ENCODE assay signal across 8 cellular contexts in the genomic region with DNA sequence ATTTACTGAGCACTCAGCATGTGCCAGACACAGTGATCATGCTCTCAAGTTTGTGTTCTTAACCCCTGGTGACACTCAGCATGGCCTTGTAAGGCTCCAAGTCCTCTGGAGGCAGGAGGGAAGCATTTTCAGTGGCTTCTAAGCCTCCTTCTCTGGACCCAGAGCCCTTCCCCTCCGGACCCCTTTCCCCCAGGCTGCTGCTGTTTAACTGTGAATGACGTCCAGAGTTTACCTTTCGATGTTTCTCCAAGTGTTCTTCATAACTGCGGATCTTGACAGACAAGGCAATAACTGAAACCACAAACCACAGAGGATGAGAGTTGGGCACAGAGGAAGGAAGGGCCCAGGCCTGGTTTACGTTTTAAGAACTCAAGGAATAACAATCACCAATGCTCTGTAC. TPM values are rescaled to one million over a fixed set of nuclear protein-coding genes. Genes with fewer than 3 reads are reported as not detected.
DNase-seq lines count a peak whose midpoint lies in the region; ATAC-seq and TF ChIP-seq lines count a peak whose summit lies in the region.
"Had no signal": no experiment of that assay in that cellular context is flagged by ENCODE, and none has a peak within 500 bp of the region (broad histone marks: within the 10 kb centered on the region; RNA-seq: fewer than 3 reads in every experiment).

No MANE protein-coding gene starts in this region.

- H3K4me1 Mint-ChIP-seq in natural killer cell treated with Interleukin-12 subunit alpha and Interleukin-12 subunit beta and Interleukin-15 and Interleukin-18, amount 100 ng/mL, for 72 hours (ENCODE audit: low read depth in 2 of 2), result peaks cover 30 to 32% of the 10 kb centered on the region in 2 donors
- H3K4me1 Mint-ChIP-seq in natural killer cell (peaks cover 6 to 10% of the 10 kb centered on the region in 2 donors), GM23338 (peaks cover 2% of the 10 kb centered on the region; the same call in 2 of the 3 replicates)
- peaks cover 46% of the 10 kb centered on the region for H3K4me1 Mint-ChIP-seq in activated T-helper 2 cell treated with anti-CD3 and anti-CD28 coated beads, Interferon-gamma antibody, Interleukin-2, Interleukin-4, amounts not matched to agents 10 μg/mL and 5 μg/mL and 100 μg/mL, durations not matched to agents 14 hours and 24 hours and 36 hours (ENCODE audit: low read depth)

- H3K27me3 Mint-ChIP-seq in natural killer cell treated with Interleukin-12 subunit alpha and Interleukin-12 subunit beta and Interleukin-15 and Interleukin-18, amount 100 ng/mL, for 72 hours, result no peaks in the 10 kb centered on the region
- no peaks in the 10 kb centered on the region for H3K27me3 Mint-ChIP-seq in natural killer cell (ENCODE audit: low read depth in 2 of 2)
- no peaks in the 10 kb centered on the region for H3K27me3 Mint-ChIP-seq in activated T-helper 2 cell treated with anti-CD3 and anti-CD28 coated beads, Interferon-gamma antibody, Interleukin-2, Interleukin-4, amounts not matched to agents 10 μg/mL and 5 μg/mL and 100 μg/mL, durations not matched to agents 14 hours and 24 hours and 36 hours (ENCODE audit: low read depth)
- H3K27me3 Mint-ChIP-seq in GM23338 (ENCODE audit: insufficient read depth, low read depth, poor library complexity), result no peaks in the 10 kb centered on the region
- H3K27me3 Mint-ChIP-seq: B cell had no signal

- H4K20me1 ChIP-seq in GM23338 (replicated peaks; ENCODE audit: insufficient read depth), result no peaks in the 10 kb centered on the region; the same call in none of the 2 replicates

- H3K9me3 Mint-ChIP-seq in natural killer cell treated with Interleukin-12 subunit alpha and Interleukin-12 subunit beta and Interleukin-15 and Interleukin-18, amount 100 ng/mL, for 72 hours, result no peaks in the 10 kb centered on the region
- H3K9me3 Mint-ChIP-seq in natural killer cell (no peaks in the 10 kb centered on the region), GM23338 (no peaks in the 10 kb centered on the region)
- no peaks in the 10 kb centered on the region for H3K9me3 Mint-ChIP-seq in activated T-helper 2 cell treated with anti-CD3 and anti-CD28 coated beads, Interferon-gamma antibody, Interleukin-2, Interleukin-4, amounts not matched to agents 10 μg/mL and 5 μg/mL and 100 μg/mL, durations not matched to agents 14 hours and 24 hours and 36 hours

- H3K4me3 Mint-ChIP-seq in natural killer cell treated with Interleukin-12 subunit alpha and Interleukin-12 subunit beta and Interleukin-15 and Interleukin-18, amount 100 ng/mL, for 72 hours, result peak overlapping the region; percentile 79
- no peak overlapping the region for H3K4me3 Mint-ChIP-seq in natural killer cell
- peak overlapping the region; percentile 62 for H3K4me3 Mint-ChIP-seq in activated T-helper 2 cell treated with anti-CD3 and anti-CD28 coated beads, Interferon-gamma antibody, Interleukin-2, Interleukin-4, amounts not matched to agents 10 μg/mL and 5 μg/mL and 100 μg/mL, durations not matched to agents 14 hours and 24 hours and 36 hours (ENCODE audit: low read depth)
- H3K4me3 Mint-ChIP-seq in GM23338, result no peak overlapping the region
- H3K4me3 Mint-ChIP-seq: B cell had no signal

- no peaks in the 10 kb centered on the region for H3K9me2 ChIP-seq in GM23338 (ENCODE audit: insufficient read depth)

- H3K27ac ChIP-seq in GM23338 (ENCODE audit: low read depth), result no peak overlapping the region

- no peak overlapping the region for H2AFZ ChIP-seq in GM23338

- no peaks in the 10 kb centered on the region for H3K27me3 ChIP-seq in GM23338 (ENCODE audit: insufficient read depth)

- H3K79me2 ChIP-seq in GM23338 (replicated peaks; ENCODE audit: insufficient read depth), result peaks cover under 1% of the 10 kb centered on the region; the same call in 1 of the 2 replicates

- peaks cover 29% of the 10 kb centered on the region for H3K36me3 Mint-ChIP-seq in natural killer cell treated with Interleukin-12 subunit alpha and Interleukin-12 subunit beta and Interleukin-15 and Interleukin-18, amount 100 ng/mL, for 72 hours
- H3K36me3 Mint-ChIP-seq in natural killer cell (peaks cover 15% of the 10 kb centered on the region), GM23338 (ENCODE audit: low read depth) (peaks cover 71% of the 10 kb centered on the region)
- H3K36me3 Mint-ChIP-seq in activated T-helper 2 cell treated with anti-CD3 and anti-CD28 coated beads, Interferon-gamma antibody, Interleukin-2, Interleukin-4, amounts not matched to agents 10 μg/mL and 5 μg/mL and 100 μg/mL, durations not matched to agents 14 hours and 24 hours and 36 hours (ENCODE audit: low read depth), result peaks cover 77% of the 10 kb centered on the region

- no peak overlapping the region for H3K4me3 ChIP-seq in GM23338

- peaks cover 28% of the 10 kb centered on the region for H3K36me3 ChIP-seq in GM23338 (ENCODE audit: insufficient read depth)

- no peak overlapping the region for H3K4me2 ChIP-seq in GM23338

- ATAC-seq in natural killer cell treated with Interleukin-12 subunit alpha and Interleukin-12 subunit beta and Interleukin-15 and Interleukin-18, amount 100 ng/mL, for 72 hours, result peak in 1 of 2 donors; percentile 43
- ATAC-seq in natural killer cell (no peak), SK-N-SH treated with all-trans-retinoic acid at 6 μM for 48 hours (no peak), GM23338 (no peak), GM19328 (IDR thresholded peaks at IDR 0.05; ENCODE audit: unreplicated experiment) (no peak)

- TF ChIP-seq CTCF in natural killer cell (IDR thresholded peaks at IDR 0.05) (no peak), GM23338 (conservative IDR thresholded peaks at IDR 0.05; ENCODE audit: low read depth in 2 of 2) (no peak)

- H3K27ac Mint-ChIP-seq in natural killer cell treated with Interleukin-12 subunit alpha and Interleukin-12 subunit beta and Interleukin-15 and Interleukin-18, amount 100 ng/mL, for 72 hours, result peak overlapping the region; percentile 87 to 89
- H3K27ac Mint-ChIP-seq in natural killer cell (no peak overlapping the region), GM23338 (no peak overlapping the region)
- peak overlapping the region; percentile 96 for H3K27ac Mint-ChIP-seq in activated T-helper 2 cell treated with anti-CD3 and anti-CD28 coated beads, Interferon-gamma antibody, Interleukin-2, Interleukin-4, amounts not matched to agents 10 μg/mL and 5 μg/mL and 100 μg/mL, durations not matched to agents 14 hours and 24 hours and 36 hours
- H3K27ac Mint-ChIP-seq: B cell had no signal

- intact Hi-C loops in natural killer cell (cut with micrococcal nuclease), result no loop called here
- intact Hi-C loops in activated T-helper 2 cell treated with anti-CD3 and anti-CD28 coated beads, Interferon-gamma antibody, Interleukin-2, Interleukin-4, amounts not matched to agents 10 μg/mL and 5 μg/mL and 100 μg/mL, durations not matched to agents 14 hours and 24 hours and 36 hours (cut with micrococcal nuclease), result loop anchor here (10.0 kb wide), 1 partner anchor 513 kb away; no protein-coding TSS in a partner anchor

- DNase-seq in natural killer cell treated with Interleukin-12 subunit alpha and Interleukin-12 subunit beta and Interleukin-15 and Interleukin-18, amount 100 ng/mL, for 72 hours (ENCODE audit: low spot score), result no peak
- DNase-seq in natural killer cell (no peak), GM23338 (ENCODE audit: low spot score) (no peak)
- DNase-seq in activated T-helper 2 cell treated with anti-CD3 and anti-CD28 coated beads, Interferon-gamma antibody, Interleukin-2, Interleukin-4, amounts not matched to agents 10 μg/mL and 5 μg/mL and 100 μg/mL, durations not matched to agents 14 hours and 24 hours and 36 hours (ENCODE audit: low spot score), result peak; percentile 20
- DNase-seq: substantia nigra had no signal

- H3K4me1 ChIP-seq in GM23338 (ENCODE audit: insufficient read depth), result no peaks in the 10 kb centered on the region

- no peaks in the 10 kb centered on the region for H3F3A ChIP-seq in GM23338 (replicated peaks; ENCODE audit: low read depth)

TF ChIP-seq in SK-N-SH treated with all-trans-retinoic acid at 6 μM for 48 hours, 23 proteins besides CTCF, POLR2A, EP300 and RAD21 (continues in another document):
- TF ChIP-seq ISL1 (CRISPR knock-in tag; IDR thresholded peaks at IDR 0.05), result no peak

RNA-seq across cellular contexts. Expression of a gene that starts 6.5 kb away (rescaled TPM):
- total RNA-seq in natural killer cell treated with Interleukin-12 subunit alpha and Interleukin-12 subunit beta and Interleukin-15 and Interleukin-18, amount 100 ng/mL, for 72 hours, result 100 to 1,000 TPM in 1 of 2 donors, 10 to 100 TPM in 1; 78.8 to 109 TPM
- total RNA-seq in natural killer cell, result 10 to 100 TPM; 28.2 to 38.2 (median 32.0) TPM
- total RNA-seq in activated T-helper 2 cell treated with anti-CD3 and anti-CD28 coated beads, Interferon-gamma antibody, Interleukin-2, Interleukin-4, amounts not matched to agents 10 μg/mL and 5 μg/mL and 100 μg/mL, durations not matched to agents 14 hours and 24 hours and 36 hours, result 117 and 123 TPM in 2 replicates
- total RNA-seq in GM23338 (2014; rRNA removed; shearing (Covaris generic)), result 86.4 and 105 TPM in 2 replicates
- 311 and 312 TPM in 2 replicates for polyA plus RNA-seq in GM23338 (2016; fragmentation: Nextera tagmentation; extraction: Ambion mirVana)

RNA-seq across cellular contexts. Expression of a gene that starts 7.4 kb away (rescaled TPM):
- 1 to 10 TPM in 1 of 2 donors, under 1 TPM in 1; 0.59 to 1.2 TPM for total RNA-seq in natural killer cell treated with Interleukin-12 subunit alpha and Interleukin-12 subunit beta and Interleukin-15 and Interleukin-18, amount 100 ng/mL, for 72 hours
- total RNA-seq in natural killer cell, result 1 to 10 TPM in 1 of 3 donors, not detected in 2; 2.3 TPM
- total RNA-seq in activated T-helper 2 cell treated with anti-CD3 and anti-CD28 coated beads, Interferon-gamma antibody, Interleukin-2, Interleukin-4, amounts not matched to agents 10 μg/mL and 5 μg/mL and 100 μg/mL, durations not matched to agents 14 hours and 24 hours and 36 hours, result 0.59 and 1.2 TPM in 2 replicates
- 0.58 and 2.2 TPM in 2 replicates for total RNA-seq in GM23338 (2014; rRNA removed; shearing (Covaris generic))
- 2.6 and 3.0 TPM in 2 replicates for polyA plus RNA-seq in GM23338 (2016; fragmentation: Nextera tagmentation; extraction: Ambion mirVana)

RNA-seq across cellular contexts. Expression of a gene that starts 25.0 kb away (rescaled TPM):
- total RNA-seq in natural killer cell treated with Interleukin-12 subunit alpha and Interleukin-12 subunit beta and Interleukin-15 and Interleukin-18, amount 100 ng/mL, for 72 hours, result under 1 TPM; 0.64 to 0.78 TPM
- 10 to 100 TPM in 2 of 3 donors, 1 to 10 TPM in 1; 5.7 to 74.9 (median 11.7) TPM for total RNA-seq in natural killer cell
- total RNA-seq in activated T-helper 2 cell treated with anti-CD3 and anti-CD28 coated beads, Interferon-gamma antibody, Interleukin-2, Interleukin-4, amounts not matched to agents 10 μg/mL and 5 μg/mL and 100 μg/mL, durations not matched to agents 14 hours and 24 hours and 36 hours, result 0.11 and 0.62 TPM in 2 replicates
- total RNA-seq in GM23338 (2014; rRNA removed; shearing (Covaris generic)), result not detected in 2 replicates
- polyA plus RNA-seq in GM23338 (2016; fragmentation: Nextera tagmentation; extraction: Ambion mirVana), result not detected in 2 replicates

RNA-seq across cellular contexts. Expression of a gene that starts 60.0 kb away (rescaled TPM):
- 10 to 100 TPM; 56.6 to 58.1 TPM for total RNA-seq in natural killer cell treated with Interleukin-12 subunit alpha and Interleukin-12 subunit beta and Interleukin-15 and Interleukin-18, amount 100 ng/mL, for 72 hours
- total RNA-seq in natural killer cell, result 10 to 100 TPM; 25.2 to 30.4 (median 26.6) TPM
- total RNA-seq in activated T-helper 2 cell treated with anti-CD3 and anti-CD28 coated beads, Interferon-gamma antibody, Interleukin-2, Interleukin-4, amounts not matched to agents 10 μg/mL and 5 μg/mL and 100 μg/mL, durations not matched to agents 14 hours and 24 hours and 36 hours, result 48.4 and 55.3 TPM in 2 replicates
- 27.5 and 28.6 TPM in 2 replicates for total RNA-seq in GM23338 (2014; rRNA removed; shearing (Covaris generic))
- polyA plus RNA-seq in GM23338 (2016; fragmentation: Nextera tagmentation; extraction: Ambion mirVana), result 96.2 and 98.9 TPM in 2 replicates

Comparison
In these comparisons a context has a peak if more than half of its experiments do, and no peak if none do; other contexts are left out.
1. H3K27ac Mint-ChIP-seq: peak in natural killer cell treated with Interleukin-12 subunit alpha and Interleukin-12 subunit beta and Interleukin-15 and Interleukin-18, amount 100 ng/mL, for 72 hours (2 of 2) and activated T-helper 2 cell treated with anti-CD3 and anti-CD28 coated beads, Interferon-gamma antibody, Interleukin-2, Interleukin-4, amounts not matched to agents 10 μg/mL and 5 μg/mL and 100 μg/mL, durations not matched to agents 14 hours and 24 hours and 36 hours (single experiment); none in natural killer cell (0 of 2) and GM23338 (single experiment).
2. H3K4me3 Mint-ChIP-seq: peak in natural killer cell treated with Interleukin-12 subunit alpha and Interleukin-12 subunit beta and Interleukin-15 and Interleukin-18, amount 100 ng/mL, for 72 hours (single experiment) and activated T-helper 2 cell treated with anti-CD3 and anti-CD28 coated beads, Interferon-gamma antibody, Interleukin-2, Interleukin-4, amounts not matched to agents 10 μg/mL and 5 μg/mL and 100 μg/mL, durations not matched to agents 14 hours and 24 hours and 36 hours (single experiment); none in natural killer cell (single experiment) and GM23338 (single experiment).